1 cellular context compared by ENCODE assay signal in genomic region chr12:108401964-108402363, GRCh38.
TF ChIP-seq lines count a peak whose summit lies in the region.

No MANE protein-coding gene starts in this region.

TF ChIP-seq in GM23338, 12 proteins besides CTCF, POLR2A, EP300 and RAD21 (continued from another document):
- no peak for TF ChIP-seq ZNF462 (CRISPR knock-in tag; IDR thresholded peaks at IDR 0.05)
